ENCODE assay signal across 8 cellular contexts in the genomic region with DNA sequence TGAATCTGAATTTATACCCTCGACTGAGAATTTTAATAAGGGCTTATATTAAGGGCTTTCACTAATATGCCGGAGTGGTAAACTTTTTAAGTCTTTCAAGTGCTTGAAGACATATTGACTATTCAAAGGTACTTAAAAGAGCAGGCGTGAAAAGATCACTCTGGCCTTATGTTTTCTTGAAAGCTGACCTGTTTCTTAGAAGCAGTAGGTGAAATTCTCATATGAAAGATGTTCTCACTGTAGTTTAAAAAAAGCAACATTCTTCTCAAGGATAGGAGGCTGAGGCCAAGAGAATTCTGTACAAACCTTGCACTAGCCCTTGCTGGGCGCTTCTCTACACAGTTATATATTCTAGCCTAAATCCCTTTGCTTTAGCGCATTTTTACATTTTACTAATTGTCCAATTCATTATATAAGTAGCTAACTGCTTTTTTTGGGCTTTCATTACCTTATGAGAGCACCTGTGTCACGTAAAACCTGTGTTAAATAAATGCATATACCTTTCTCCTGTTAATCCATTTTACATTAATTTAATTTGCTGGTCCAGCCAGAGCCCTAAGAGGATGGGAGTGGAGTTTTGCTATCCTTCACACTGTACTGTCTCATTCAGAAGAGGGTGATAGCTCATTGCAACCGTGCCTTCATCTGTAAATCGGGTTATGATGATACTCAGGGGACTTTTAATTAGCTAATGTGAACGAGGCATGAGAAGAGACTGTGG. TPM values are rescaled to one million over a fixed set of nuclear protein-coding genes. Genes with fewer than 3 reads are reported as not detected.
A peak's percentile ranks its signal among the peaks of the same experiment; 100 is the strongest.
DNase-seq lines count a peak whose midpoint lies in the region; ATAC-seq, FAIRE-seq and TF ChIP-seq lines count a peak whose summit lies in the region.

No MANE protein-coding gene starts in this region.

- H3K27ac ChIP-seq in HEK293 (ENCODE audit: extremely low read depth, low read depth, low read length): peak overlapping the region; percentile 47; the same call in 1 of the 2 replicates
- peak overlapping the region; percentile 78 for H3K27ac ChIP-seq in WERI-Rb-1
- peak overlapping the region; percentile 93 to 95 (median 94) for H3K27ac ChIP-seq in gastroesophageal sphincter
- peak overlapping the region; percentile 88 for H3K27ac ChIP-seq in smooth muscle cell (ENCODE audit: low read depth)

- ATAC-seq in gastroesophageal sphincter (no peak), HG03442 (IDR thresholded peaks at IDR 0.05; ENCODE audit: unreplicated experiment) (no peak), HG03457 (IDR thresholded peaks at IDR 0.05; ENCODE audit: unreplicated experiment) (no peak), GM18519 (IDR thresholded peaks at IDR 0.05; ENCODE audit: low FRiP score, unreplicated experiment) (no peak)

- POLR2A ChIA-PET in HEK293 (lab: Yijun Ruan, JAX): interaction anchor here (1.2 to 3.4 kb wide), 6 partner anchors 25 to 129 kb away, joined by 5 to 57 read pairs (median 24); a partner anchor contains a TSS

- 52 to 53% methylated on average over 8 to 9 of the region's 9 CpGs for WGBS in gastroesophageal sphincter (ENCODE audit: low coverage in 1 of 2), 2 donors
- 57% methylated on average over 9 of the region's 9 CpGs for WGBS in smooth muscle cell (ENCODE audit: low lambda C conversion rate)

- TF ChIP-seq CTCF in HEK293 (tag by site-specific recombination; IDR thresholded peaks at IDR 0.05): no peak
- no peak for TF ChIP-seq CTCF in WERI-Rb-1 (IDR thresholded peaks at IDR 0.05; ENCODE audit: low read depth, low read length)
- no peak for TF ChIP-seq CTCF in gastroesophageal sphincter (IDR thresholded peaks at IDR 0.05)
- TF ChIP-seq CTCF in smooth muscle cell (IDR thresholded peaks at IDR 0.05; ENCODE audit: borderline replicate concordance, insufficient read depth, poor library complexity, severe bottlenecking): no peak
- no peak for TF ChIP-seq CTCF in D721Med (IDR thresholded peaks at IDR 0.05; ENCODE audit: insufficient read depth, missing control alignments)

- CTCF ChIA-PET in HEK293 (lab: Yijun Ruan, JAX): interaction anchor here (0.7 to 7.2 kb wide), 2 partner anchors 24 to 70 kb away, joined by 5 to 64 read pairs; no protein-coding TSS in a partner anchor

- H3K79me2 ChIP-seq in smooth muscle cell (ENCODE audit: low read depth): no peaks in the 10 kb centered on the region

- H3K4me1 ChIP-seq in HEK293 (ENCODE audit: control insufficient read depth, insufficient read depth, low read length) (peaks cover 18% of the 10 kb centered on the region), gastroesophageal sphincter (peaks cover 5 to 38% (median 11%) of the 10 kb centered on the region in 3 donors), smooth muscle cell (ENCODE audit: low read depth) (peaks cover 47% of the 10 kb centered on the region)

- no peak for FAIRE-seq in D721Med (lab: Jason Lieb, UNC)

- DNase-seq in WERI-Rb-1 (peak; percentile 42), smooth muscle cell (lab: John Stamatoyannopoulos, UW; ENCODE audit: unreplicated experiment) (no peak), D721Med (ENCODE audit: insufficient read length, low spot score) (no peak)

- H2AFZ ChIP-seq in smooth muscle cell (ENCODE audit: low read depth): peak overlapping the region; percentile 75

- no peaks in the 10 kb centered on the region for H3K36me3 ChIP-seq in HEK293 (ENCODE audit: control insufficient read depth in 2 of 2, insufficient read depth in 1 of 2, low read length in 2 of 2)
- H3K36me3 ChIP-seq in WERI-Rb-1: no peaks in the 10 kb centered on the region
- no peaks in the 10 kb centered on the region for H3K36me3 ChIP-seq in gastroesophageal sphincter
- H3K36me3 ChIP-seq in smooth muscle cell (ENCODE audit: low read depth): no peaks in the 10 kb centered on the region

- no peak for TF ChIP-seq POLR2A in gastroesophageal sphincter (IDR thresholded peaks at IDR 0.05)

- H4K20me1 ChIP-seq in smooth muscle cell (ENCODE audit: low read depth): no peaks in the 10 kb centered on the region

- no peak for TF ChIP-seq EP300 in gastroesophageal sphincter (IDR thresholded peaks at IDR 0.05)

- no peaks in the 10 kb centered on the region for H3K27me3 ChIP-seq in WERI-Rb-1 (ENCODE audit: insufficient read depth, low read depth, severe bottlenecking)
- no peaks in the 10 kb centered on the region for H3K27me3 ChIP-seq in gastroesophageal sphincter
- no peaks in the 10 kb centered on the region for H3K27me3 ChIP-seq in smooth muscle cell (ENCODE audit: low read depth)

- H3F3A ChIP-seq in smooth muscle cell (ENCODE audit: low read depth): peaks cover 19% of the 10 kb centered on the region

- H3K4me2 ChIP-seq in smooth muscle cell: peak overlapping the region; percentile 93

- H3K4me3 ChIP-seq in HEK293 (ENCODE audit: low read depth, low read length) (peak overlapping the region; percentile 48; the same call in 1 of the 2 replicates), WERI-Rb-1 (ENCODE audit: low read depth, low read length) (peak overlapping the region; percentile 69), gastroesophageal sphincter (peak overlapping the region; percentile 66 to 69), smooth muscle cell (peak overlapping the region; percentile 67)

- H3K9me3 ChIP-seq in HEK293 (ENCODE audit: control insufficient read depth, insufficient read depth, low read depth, low read length): no peaks in the 10 kb centered on the region
- no peaks in the 10 kb centered on the region for H3K9me3 ChIP-seq in WERI-Rb-1 (ENCODE audit: severe bottlenecking)
- no peaks in the 10 kb centered on the region for H3K9me3 ChIP-seq in gastroesophageal sphincter
- no peaks in the 10 kb centered on the region for H3K9me3 ChIP-seq in smooth muscle cell (replicated peaks; ENCODE audit: low read depth)

- H3K9ac ChIP-seq in smooth muscle cell (ENCODE audit: low read depth): no peak overlapping the region

TF ChIP-seq in HEK293, 187 proteins besides CTCF, POLR2A, EP300 and RAD21:
- peak; percentile 4; the same call in 1 of the 2 replicates for TF ChIP-seq KLF10 (tag by site-specific recombination; IDR thresholded peaks at IDR 0.05)
- TF ChIP-seq ZNF654 (tag by site-specific recombination; IDR thresholded peaks at IDR 0.05; ENCODE audit: low read depth): 0 out of 2 replicates have a peak, but pooled peaks have one; percentile 2
- no peak for TF ChIP-seq ZNF174 (tag by site-specific recombination; IDR thresholded peaks at IDR 0.05)
- TF ChIP-seq ZNF404 (tag by site-specific recombination; IDR thresholded peaks at IDR 0.05): no peak
- TF ChIP-seq ZNF48 (tag by site-specific recombination; IDR thresholded peaks at IDR 0.05): no peak
- TF ChIP-seq, protein P1, sequence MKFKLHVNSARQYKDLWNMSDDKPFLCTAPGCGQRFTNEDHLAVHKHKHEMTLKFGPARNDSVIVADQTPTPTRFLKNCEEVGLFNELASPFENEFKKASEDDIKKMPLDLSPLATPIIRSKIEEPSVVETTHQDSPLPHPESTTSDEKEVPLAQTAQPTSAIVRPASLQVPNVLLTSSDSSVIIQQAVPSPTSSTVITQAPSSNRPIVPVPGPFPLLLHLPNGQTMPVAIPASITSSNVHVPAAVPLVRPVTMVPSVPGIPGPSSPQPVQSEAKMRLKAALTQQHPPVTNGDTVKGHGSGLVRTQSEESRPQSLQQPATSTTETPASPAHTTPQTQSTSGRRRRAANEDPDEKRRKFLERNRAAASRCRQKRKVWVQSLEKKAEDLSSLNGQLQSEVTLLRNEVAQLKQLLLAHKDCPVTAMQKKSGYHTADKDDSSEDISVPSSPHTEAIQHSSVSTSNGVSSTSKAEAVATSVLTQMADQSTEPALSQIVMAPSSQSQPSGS (tag by site-specific recombination; IDR thresholded peaks at IDR 0.05; ENCODE audit: low read depth): no peak
- TF ChIP-seq ZEB2 (tag by site-specific recombination; IDR thresholded peaks at IDR 0.05): no peak

RNA-seq across cellular contexts. Expression of a gene that starts 59.6 kb away (rescaled TPM):
- total RNA-seq in gastroesophageal sphincter: 10 to 100 TPM in 1 of 4 donors, 1 to 10 TPM in 3; 3.7 to 11.4 (median 8.3) TPM
- total RNA-seq in smooth muscle cell: 4.9 and 5.5 TPM in 2 replicates
- polyA plus RNA-seq in smooth muscle cell: 2.1 and 7.5 TPM in 2 replicates
